ENCODE assay signal across 8 cellular contexts in the genomic region with DNA sequence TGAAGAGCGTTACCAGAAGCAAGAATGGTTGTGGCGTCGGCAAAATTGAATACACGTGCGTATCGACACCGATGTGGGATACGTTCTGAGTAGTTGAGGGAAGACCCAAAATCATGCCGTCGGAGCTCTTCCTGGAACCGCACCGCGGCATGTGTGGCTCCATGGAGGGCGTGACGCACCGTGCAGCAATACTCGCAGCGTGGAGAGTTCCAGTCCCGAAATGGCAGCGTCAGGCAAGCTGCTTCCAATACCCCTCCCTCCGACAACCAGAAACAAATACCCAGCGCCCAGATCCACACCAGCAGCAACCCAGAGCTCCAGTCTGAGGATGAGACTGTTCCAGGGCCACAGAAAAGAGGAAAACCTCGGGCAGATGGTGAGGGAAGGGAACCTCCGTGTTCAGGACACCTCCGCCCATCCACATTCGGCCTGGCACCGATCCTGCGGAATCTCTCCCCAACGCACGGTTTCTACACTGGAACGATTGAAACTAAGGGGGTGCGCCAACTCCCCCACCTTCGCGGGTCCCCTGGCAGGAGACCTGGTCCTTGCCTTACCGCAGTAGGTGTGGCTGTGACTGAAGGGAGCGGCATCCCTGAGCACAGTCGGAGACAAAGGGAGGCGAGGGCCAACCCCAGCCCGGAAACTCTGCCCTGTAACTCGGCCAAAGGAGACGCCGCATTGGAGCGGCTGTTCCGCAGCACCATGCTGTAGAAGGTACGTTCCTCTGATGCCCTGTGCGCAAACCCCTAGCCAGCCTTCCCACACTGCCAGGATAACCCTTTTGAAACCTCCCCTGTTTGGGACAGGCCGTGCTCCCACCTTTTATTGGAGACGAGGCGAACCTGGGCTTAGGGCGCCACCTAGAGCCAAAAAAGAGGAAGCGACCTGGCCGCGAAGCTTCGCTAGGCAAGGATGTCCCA. TPM values are rescaled to one million over a fixed set of nuclear protein-coding genes. Genes with fewer than 3 reads are reported as not detected.
A peak's percentile ranks its signal among the peaks of the same experiment; 100 is the strongest.
DNase-seq lines count a peak whose midpoint lies in the region; ATAC-seq and FAIRE-seq lines count a peak whose summit lies in the region.

No MANE protein-coding gene starts in this region.

- H3K36me3 ChIP-seq in small intestine (ENCODE audit: control insufficient read depth in 2 of 2, insufficient read depth in 2 of 2, low read length in 2 of 2): no peaks in the 10 kb centered on the region

- H3K4me1 Mint-ChIP-seq in T-helper 1 cell treated with Interleukin-12 subunit alpha and Interleukin-12 subunit beta and Interleukin-4 antibody, amounts not matched to agents 30 μg/mL and 1 μg/mL, for 36 hours (ENCODE audit: low read depth): peaks cover 10% of the 10 kb centered on the region
- peaks cover 9 to 13% of the 10 kb centered on the region in 2 donors for H3K4me1 Mint-ChIP-seq in immature natural killer cell

- H3K27ac ChIP-seq in small intestine (ENCODE audit: low read depth in 1 of 2, low read length in 1 of 2): no peak overlapping the region

- FAIRE-seq in small intestine (lab: Jason Lieb, UNC): no peak

- no peaks in the 10 kb centered on the region for H3K4me1 ChIP-seq in small intestine (ENCODE audit: control insufficient read depth in 2 of 2, insufficient read depth in 1 of 2, low read depth in 1 of 2, low read length in 1 of 2)

- H3K9me3 ChIP-seq in small intestine (ENCODE audit: control insufficient read depth, low read depth): no peaks in the 10 kb centered on the region

- in situ Hi-C loops in T47D (cut with HindIII; ENCODE audit: low pct_unique_long_range_greater_than_20kb, low sequenced_read_pairs): no loop called here

- H3K36me3 Mint-ChIP-seq in T-helper 1 cell treated with Interleukin-12 subunit alpha and Interleukin-12 subunit beta and Interleukin-4 antibody, amounts not matched to agents 30 μg/mL and 1 μg/mL, for 36 hours (ENCODE audit: low read depth): no peaks in the 10 kb centered on the region
- no peaks in the 10 kb centered on the region for H3K36me3 Mint-ChIP-seq in immature natural killer cell

- H3K27me3 ChIP-seq in small intestine (ENCODE audit: control insufficient read depth in 2 of 2, insufficient read depth in 2 of 2, low read length in 2 of 2): peaks cover 0 to 10% of the 10 kb centered on the region in 2 donors

- no peaks in the 10 kb centered on the region for H3K9me3 Mint-ChIP-seq in T-helper 1 cell treated with Interleukin-12 subunit alpha and Interleukin-12 subunit beta and Interleukin-4 antibody, amounts not matched to agents 30 μg/mL and 1 μg/mL, for 36 hours
- H3K9me3 Mint-ChIP-seq in immature natural killer cell: no peaks in the 10 kb centered on the region

- H3K4me3 Mint-ChIP-seq in T-helper 1 cell treated with Interleukin-12 subunit alpha and Interleukin-12 subunit beta and Interleukin-4 antibody, amounts not matched to agents 30 μg/mL and 1 μg/mL, for 36 hours: peak overlapping the region; percentile 74
- H3K4me3 Mint-ChIP-seq in immature natural killer cell: peak overlapping the region; percentile 57 to 69 (median 64)

- H3K27ac Mint-ChIP-seq in T-helper 1 cell treated with Interleukin-12 subunit alpha and Interleukin-12 subunit beta and Interleukin-4 antibody, amounts not matched to agents 30 μg/mL and 1 μg/mL, for 36 hours: no peak overlapping the region
- no peak overlapping the region for H3K27ac Mint-ChIP-seq in immature natural killer cell

- ATAC-seq in HG02884 (IDR thresholded peaks at IDR 0.05; ENCODE audit: unreplicated experiment): peak; percentile 51
- no peak for ATAC-seq in GM21381 (IDR thresholded peaks at IDR 0.05; ENCODE audit: unreplicated experiment)

- DNase-seq in DMS53 (lab: John Stamatoyannopoulos, UW) (peak; percentile 83), T47D (ENCODE audit: low read depth in 1 of 2, low spot score in 1 of 2) (peak; percentile 64 to 76), immature natural killer cell (peak; percentile 32 to 41 (median 40)), small intestine (peak; percentile 57), NCI-H345 (lab: John Stamatoyannopoulos, UW) (no peak)

- H3K27me3 Mint-ChIP-seq in T-helper 1 cell treated with Interleukin-12 subunit alpha and Interleukin-12 subunit beta and Interleukin-4 antibody, amounts not matched to agents 30 μg/mL and 1 μg/mL, for 36 hours (ENCODE audit: low read depth): peaks cover 35% of the 10 kb centered on the region
- H3K27me3 Mint-ChIP-seq in immature natural killer cell (ENCODE audit: low read depth in 3 of 3): peaks cover 3 to 16% (median 5%) of the 10 kb centered on the region in 3 donors

- WGBS in small intestine, 3 donors: 22 to 33% (median 27%) methylated on average over 54 of the region's 54 CpGs

- peak overlapping the region in 1 of 2 donors; percentile 27 for H3K4me3 ChIP-seq in small intestine (ENCODE audit: low read depth in 1 of 2, low read length in 2 of 2)

RNA-seq across cellular contexts. Expression of gene DBX1, which starts 28.3 kb away (rescaled TPM):
- polyA plus RNA-seq in immature natural killer cell (not detected), small intestine (not detected)
